Comparison of ENCODE assay signal across 8 cellular contexts in genomic region chr17:28549274-28550132, GRCh38. TPM values are rescaled to one million over a fixed set of nuclear protein-coding genes. Genes with fewer than 3 reads are reported as not detected.
A peak's percentile ranks its signal among the peaks of the same experiment; 100 is the strongest.
DNase-seq lines count a peak whose midpoint lies in the region; ATAC-seq and TF ChIP-seq lines count a peak whose summit lies in the region.

No MANE protein-coding gene starts in this region.

- H3K4me3 ChIP-seq in right atrium auricular region, result no peak overlapping the region

- ATAC-seq in stimulated activated naive CD8-positive, alpha-beta T cell treated with anti-CD3 and anti-CD28 coated beads, Interleukin-15, Interleukin-2, amounts not matched to agents 100 U/mL and 50 U/mL, for 24 hours, result peak; percentile 59

- no peaks in the 10 kb centered on the region for H3K27me3 Mint-ChIP-seq in T-helper 1 cell treated with Interleukin-12 subunit alpha and Interleukin-12 subunit beta and Interleukin-4 antibody, amounts not matched to agents 30 μg/mL and 1 μg/mL, for 36 hours (ENCODE audit: low read depth)

- H3K4me1 ChIP-seq in right atrium auricular region, result peaks cover 0 to 25% of the 10 kb centered on the region in 2 donors

- DNase-seq in SKM-1 treated with dmso at 0.1 percent for 144 hours (lab: John Stamatoyannopoulos, UW; ENCODE audit: unreplicated experiment) (peak; percentile 38), SKM-1 (lab: John Stamatoyannopoulos, UW; ENCODE audit: unreplicated experiment) (no peak), NCI-H2171 (lab: John Stamatoyannopoulos, UW) (no peak), right atrium auricular region (ENCODE audit: low spot score) (no peak), HCEC 1CT (no peak)
- peak; percentile 79 for DNase-seq in central memory CD4-positive, alpha-beta T cell
- peak; percentile 60 for DNase-seq in stimulated activated naive CD8-positive, alpha-beta T cell treated with anti-CD3 and anti-CD28 coated beads, Interleukin-15, Interleukin-2, amounts not matched to agents 100 U/mL and 50 U/mL, for 24 hours

- peaks cover 51% of the 10 kb centered on the region for H3K4me1 Mint-ChIP-seq in T-helper 1 cell treated with Interleukin-12 subunit alpha and Interleukin-12 subunit beta and Interleukin-4 antibody, amounts not matched to agents 30 μg/mL and 1 μg/mL, for 36 hours (ENCODE audit: low read depth)

- H3K36me3 ChIP-seq in right atrium auricular region, result peaks cover 23% of the 10 kb centered on the region

- no peaks in the 10 kb centered on the region for H3K27me3 ChIP-seq in right atrium auricular region

- H3K4me3 Mint-ChIP-seq in T-helper 1 cell treated with Interleukin-12 subunit alpha and Interleukin-12 subunit beta and Interleukin-4 antibody, amounts not matched to agents 30 μg/mL and 1 μg/mL, for 36 hours, result peak overlapping the region; percentile 94

- no peak for TF ChIP-seq CTCF in right atrium auricular region (IDR thresholded peaks at IDR 0.05)

- peaks cover 33% of the 10 kb centered on the region for H3K36me3 Mint-ChIP-seq in T-helper 1 cell treated with Interleukin-12 subunit alpha and Interleukin-12 subunit beta and Interleukin-4 antibody, amounts not matched to agents 30 μg/mL and 1 μg/mL, for 36 hours (ENCODE audit: low read depth)

- H3K9me3 Mint-ChIP-seq in T-helper 1 cell treated with Interleukin-12 subunit alpha and Interleukin-12 subunit beta and Interleukin-4 antibody, amounts not matched to agents 30 μg/mL and 1 μg/mL, for 36 hours, result no peaks in the 10 kb centered on the region

- no peak overlapping the region for H3K27ac ChIP-seq in right atrium auricular region

- H3K27ac Mint-ChIP-seq in T-helper 1 cell treated with Interleukin-12 subunit alpha and Interleukin-12 subunit beta and Interleukin-4 antibody, amounts not matched to agents 30 μg/mL and 1 μg/mL, for 36 hours, result peak overlapping the region; percentile 98

- H3K9me3 ChIP-seq in right atrium auricular region, result no peaks in the 10 kb centered on the region

RNA-seq across cellular contexts. Expression of gene UNC119, which starts 2.9 kb away (rescaled TPM):
- total RNA-seq in right atrium auricular region, result 10 to 100 TPM; 19.6 to 30.3 TPM

RNA-seq across cellular contexts. Expression of gene PIGS, which starts 21.8 kb away (rescaled TPM):
- total RNA-seq in right atrium auricular region, result 10 to 100 TPM; 51.6 to 74.8 TPM

RNA-seq across cellular contexts. Expression of gene ALDOC, which starts 27.2 kb away (rescaled TPM):
- 100 to 1,000 TPM; 355 to 363 TPM for total RNA-seq in right atrium auricular region

RNA-seq across cellular contexts. Expression of gene FOXN1, which starts 43.4 kb away (rescaled TPM):
- total RNA-seq in right atrium auricular region, result not detected

RNA-seq across cellular contexts. Expression of gene SPAG5, which starts 49.3 kb away (rescaled TPM):
- total RNA-seq in right atrium auricular region, result 1 to 10 TPM in 1 of 2 donors, under 1 TPM in 1; 0.98 to 1.1 TPM

Comparison
In these comparisons a context has a peak if more than half of its experiments do, and no peak if none do; other contexts are left out.
1. DNase-seq: peak in SKM-1 treated with dmso at 0.1 percent for 144 hours (single experiment), central memory CD4-positive, alpha-beta T cell (single experiment) and stimulated activated naive CD8-positive, alpha-beta T cell treated with anti-CD3 and anti-CD28 coated beads, Interleukin-15, Interleukin-2, amounts not matched to agents 100 U/mL and 50 U/mL, for 24 hours (single experiment); none in SKM-1 (single experiment), NCI-H2171 (single experiment), right atrium auricular region (single experiment) and HCEC 1CT (single experiment).